Comparison of ENCODE assay signal across 18 cellular contexts in the genomic region with DNA sequence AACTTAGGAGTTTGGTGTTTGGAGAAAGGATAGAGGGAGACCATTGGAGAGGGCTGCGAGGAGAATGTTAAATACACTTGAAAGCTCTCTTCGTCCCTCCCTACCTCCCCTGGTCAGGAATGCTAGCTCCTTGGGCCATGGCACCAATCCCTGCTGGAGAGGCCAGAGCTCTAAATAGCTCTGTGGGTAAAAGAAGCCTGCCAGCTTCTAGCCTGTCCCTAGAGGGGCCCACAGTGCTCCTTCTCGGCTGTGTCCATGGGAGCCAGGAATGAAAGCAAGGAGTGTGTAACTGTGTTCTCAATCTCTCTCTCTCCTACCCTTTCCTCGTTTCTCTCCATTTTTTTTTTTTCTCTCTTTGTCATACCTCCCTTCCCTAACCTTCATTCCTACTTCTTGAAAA. TPM values are rescaled to one million over a fixed set of nuclear protein-coding genes. Genes with fewer than 3 reads are reported as not detected.
DNase-seq lines count a peak whose midpoint lies in the region; ATAC-seq, FAIRE-seq and TF ChIP-seq lines count a peak whose summit lies in the region.
"Had no signal": no experiment of that assay in that cellular context is flagged by ENCODE, and none has a peak within 500 bp of the region (broad histone marks: within the 10 kb centered on the region; RNA-seq: fewer than 3 reads in every experiment).

Gene CCDC190, minus strand, starts transcription at position 75 of the 400 bp plus-strand sequence. CDS start 1,529 bp downstream, outside the sequence.

- H4K20me1 ChIP-seq in IMR-90 (ENCODE audit: insufficient read depth, low read length) (no peaks in the 10 kb centered on the region), H1 (replicated peaks in 1 of 2; ENCODE audit: control insufficient read depth in 1 of 2, insufficient read depth in 2 of 2, low read length in 2 of 2) (no peaks in the 10 kb centered on the region)

- no peak within 1 kb of the TSS for H3K56ac ChIP-seq in IMR-90 (ENCODE audit: extremely low read depth, insufficient read depth, low read length)
- H3K56ac ChIP-seq in H1 (replicated peaks; ENCODE audit: insufficient read length, low read depth, low read length): no peak within 1 kb of the TSS

- H2AK5ac ChIP-seq in IMR-90 (ENCODE audit: low read depth, low read length): no peak within 1 kb of the TSS
- no peak within 1 kb of the TSS for H2AK5ac ChIP-seq in H1 (ENCODE audit: low read depth, low read length)

- H3K4me1 ChIP-seq in IMR-90 (ENCODE audit: control insufficient read depth, insufficient read depth, low read length): peaks cover 1% of the 10 kb centered on the region; the same call in 1 of the 2 replicates
- H3K4me1 ChIP-seq in H1 (replicated peaks in 1 of 4; ENCODE audit: control insufficient read depth in 3 of 4, insufficient read depth in 4 of 4, low read length in 3 of 4): no peaks in the 10 kb centered on the region

- DNase-seq in IMR-90 (no peak), H1 (ENCODE audit: low read depth in 1 of 2, low spot score in 2 of 2) (no peak), hippocampal formation (lab: John Stamatoyannopoulos, UW) (peak; percentile 22 to 31), sciatic nerve (ENCODE audit: low spot score) (no peak), RKO (ENCODE audit: low spot score) (no peak), NCI-H748 (lab: John Stamatoyannopoulos, UW; ENCODE audit: unreplicated experiment) (no peak)
- no peak for DNase-seq in stimulated activated CD4-positive, alpha-beta T cell treated with anti-CD3 and anti-CD28 coated beads, Interleukin-2, amount 100 ng/mL, for 24 hours
- DNase-seq: DMS153; effector memory CD8-positive, alpha-beta T cell; NCI-H1694; NCI-H524 treated with DMSO at 0.1 percent for 48 hours; stimulated activated CD4-positive, alpha-beta T cell treated with anti-CD3 and anti-CD28 coated beads, Interleukin-15, amount 100 ng/mL, for 24 hours had no signal

- CTCF ChIA-PET in IMR-90 (lab: Yijun Ruan, JAX) (interaction anchor here (1.2 kb wide), 2 partner anchors 13 to 14 kb away, joined by 4 read pairs; no protein-coding TSS in a partner anchor), H1 (lab: Charles Lee; ENCODE audit: partially characterized antibody) (interaction anchor here (0.6 to 4.8 kb wide), 9 partner anchors 8 to 1871 kb away, joined by 3 to 25 read pairs (median 5); partner anchors contain the start of gene RGS4)

- no peaks in the 10 kb centered on the region for H3K23me2 ChIP-seq in H1 (ENCODE audit: low read depth, low read length)

- H2BK120ac ChIP-seq in IMR-90 (ENCODE audit: low read depth, low read length): peak within 1 kb of the TSS; percentile 11; the same call in 1 of the 2 replicates
- H2BK120ac ChIP-seq in H1 (replicated peaks; ENCODE audit: low read depth, low read length): no peak within 1 kb of the TSS

- no peak within 1 kb of the TSS for H3K4me2 ChIP-seq in IMR-90 (ENCODE audit: low read depth, low read length)
- no peak within 1 kb of the TSS for H3K4me2 ChIP-seq in H1 (ENCODE audit: insufficient read depth in 1 of 2, low read depth in 2 of 2, low read length in 2 of 2)

- no peak within 1 kb of the TSS for H2BK5ac ChIP-seq in IMR-90 (ENCODE audit: low read depth, low read length, poor library complexity, severe bottlenecking)
- H2BK5ac ChIP-seq in H1 (ENCODE audit: low read depth, low read length): no peak within 1 kb of the TSS

- H3K18ac ChIP-seq in IMR-90 (ENCODE audit: low read depth, low read length): no peak within 1 kb of the TSS
- H3K18ac ChIP-seq in H1 (ENCODE audit: extremely low read depth, low read length): no peak within 1 kb of the TSS

- no peak within 1 kb of the TSS for H3K4me3 ChIP-seq in IMR-90 (ENCODE audit: insufficient read depth, low read depth, low read length)
- no peak within 1 kb of the TSS for H3K4me3 ChIP-seq in H1 (ENCODE audit: extremely low read depth in 1 of 4, insufficient read depth in 2 of 4, low read depth in 3 of 4, low read length in 4 of 4)

- H4K8ac ChIP-seq in IMR-90 (ENCODE audit: low read depth in 2 of 2, low read length in 2 of 2) (0 out of 4 replicates have a peak within 1 kb of the TSS, but pooled peaks of 1 of the 2 experiments have one; percentile 29), H1 (ENCODE audit: extremely low read depth, insufficient read depth, low read length) (no peak within 1 kb of the TSS)

- H3K23ac ChIP-seq in IMR-90 (ENCODE audit: low read depth, low read length) (no peak within 1 kb of the TSS), H1 (ENCODE audit: insufficient read length) (no peak within 1 kb of the TSS)

- in situ Hi-C loops in IMR-90 (cut with MboI; ENCODE audit: low sequenced_read_pairs): no loop called here

- WGBS in IMR-90 (ENCODE audit: extremely low coverage in 2 of 2, insufficient read length in 1 of 2), 2 experiments: no CpG with 5 or more reads among the region's 4 CpGs
- WGBS in H1 (ENCODE audit: extremely low coverage in 1 of 2, insufficient coverage in 1 of 2, insufficient read length in 1 of 2, insufficient replicate concordance in 2 of 2, low coverage in 1 of 2, low lambda C conversion rate in 2 of 2, missing lambda C conversion rate in 1 of 2), 2 experiments: 86% methylated on average over 4 of the region's 4 CpGs; no CpG with 5 or more reads in 1 of the 2 experiments

- H3K36me3 ChIP-seq in IMR-90 (ENCODE audit: control insufficient read depth, insufficient read depth, low read length) (no peaks in the 10 kb centered on the region), H1 (ENCODE audit: control insufficient read depth in 2 of 4, insufficient read depth in 4 of 4, low read length in 3 of 4) (no peaks in the 10 kb centered on the region)
- H3K36me3 ChIP-seq: neutrophil had no signal

- H3K27ac ChIP-seq in IMR-90 (ENCODE audit: insufficient read depth, low read length) (no peak within 1 kb of the TSS), H1 (ENCODE audit: low read depth, low read length) (no peak within 1 kb of the TSS)
- H3K27ac ChIP-seq: neutrophil, RWPE1 had no signal

- H3K9me1 ChIP-seq in IMR-90 (ENCODE audit: insufficient read depth, low read length): no peaks in the 10 kb centered on the region

- H3K9ac ChIP-seq in IMR-90 (ENCODE audit: low read depth, low read length) (no peak within 1 kb of the TSS), H1 (replicated peaks in 1 of 4; ENCODE audit: extremely low read depth in 1 of 4, low read depth in 3 of 4, low read length in 3 of 4) (no peak within 1 kb of the TSS)

- H3K4ac ChIP-seq in IMR-90 (ENCODE audit: low read depth, low read length) (peak within 1 kb of the TSS; percentile 13; the same call in 1 of the 2 replicates), H1 (replicated peaks; ENCODE audit: insufficient read length, low read depth, low read length) (no peak within 1 kb of the TSS)

- TF ChIP-seq CTCF in IMR-90 (conservative IDR thresholded peaks at IDR 0.05; ENCODE audit: low read depth, low read length) (no peak), H1 (IDR thresholded peaks at IDR 0.05; ENCODE audit: control extremely low read depth in 1 of 3, insufficient read depth in 1 of 3, low read depth in 1 of 3, low read length in 3 of 3) (no peak)

- ATAC-seq in IMR-90 (ENCODE audit: low read depth) (peak; percentile 69), sciatic nerve (peak; percentile 70), HG03108 (IDR thresholded peaks at IDR 0.05; ENCODE audit: unreplicated experiment) (no peak)
- ATAC-seq: activated T-helper 17 cell treated with anti-CD3 and anti-CD28 coated beads, Interleukin-2, amount 50 U/mL, for 72 hours; effector memory CD8-positive, alpha-beta T cell; left lobe of liver had no signal

- H3K9me3 ChIP-seq in IMR-90 (ENCODE audit: control insufficient read depth, insufficient read depth, low read length) (no peaks in the 10 kb centered on the region), H1 (ENCODE audit: insufficient read depth in 2 of 2, low read depth in 1 of 2, low read length in 1 of 2) (no peaks in the 10 kb centered on the region)
- H3K9me3 ChIP-seq: neutrophil had no signal

- H2BK20ac ChIP-seq in IMR-90 (ENCODE audit: low read depth, low read length): no peak within 1 kb of the TSS
- H2BK20ac ChIP-seq in H1 (ENCODE audit: low read length): no peak within 1 kb of the TSS

- H2BK15ac ChIP-seq in IMR-90 (ENCODE audit: low read depth, low read length) (no peak within 1 kb of the TSS), H1 (ENCODE audit: low read length) (no peak within 1 kb of the TSS)

- dilution Hi-C loops in IMR-90 (cut with HindIII; ENCODE audit: low sequenced_read_pairs, unreplicated experiment): loop anchor here (25.0 kb wide), 2 partner anchors 201 to 451 kb away; partner anchors contain the start of genes NUF2 and RGS4

- no peak for TF ChIP-seq RAD21 in IMR-90 (IDR thresholded peaks at IDR 0.05; ENCODE audit: low read length)
- TF ChIP-seq RAD21 in H1 (IDR thresholded peaks at IDR 0.05 in 1 of 2, conservative IDR thresholded peaks at IDR 0.05 in 1 of 2; ENCODE audit: low read depth in 2 of 2, low read length in 2 of 2): no peak

- H3K79me2 ChIP-seq in H1 (ENCODE audit: control insufficient read depth in 1 of 2, insufficient read depth in 2 of 2, low read length in 2 of 2): no peaks in the 10 kb centered on the region

- no peak within 1 kb of the TSS for H2BK12ac ChIP-seq in H1 (ENCODE audit: low read depth, low read length)

- no peak for FAIRE-seq in H1 (lab: Jason Lieb, UNC)

- H3K14ac ChIP-seq in IMR-90 (replicated peaks; ENCODE audit: low read depth, low read length) (0 out of 2 replicates have a peak within 1 kb of the TSS, but pooled peaks have one; percentile 16), H1 (ENCODE audit: insufficient read length) (no peak within 1 kb of the TSS)

- intact Hi-C loops in IMR-90 (cut with micrococcal nuclease) (no loop called here), sciatic nerve (cut with DNase I) (no loop called here)

- no peak for TF ChIP-seq EP300 in H1 (IDR thresholded peaks at IDR 0.05; ENCODE audit: borderline replicate concordance in 1 of 2, low read depth in 2 of 2, low read length in 2 of 2)

- no peak within 1 kb of the TSS for H2AK9ac ChIP-seq in IMR-90 (replicated peaks; ENCODE audit: low read depth, low read length, poor library complexity)

- H3K27me3 ChIP-seq in IMR-90 (ENCODE audit: control insufficient read depth, insufficient read depth, low read length): no peaks in the 10 kb centered on the region
- H3K27me3 ChIP-seq in H1 (replicated peaks in 1 of 4; ENCODE audit: control insufficient read depth in 3 of 4, extremely low read depth in 1 of 4, insufficient read depth in 3 of 4, low read length in 3 of 4): no peaks in the 10 kb centered on the region

- H3K79me1 ChIP-seq in IMR-90 (ENCODE audit: low read depth in 1 of 2, low read length in 2 of 2): no peaks in the 10 kb centered on the region
- H3K79me1 ChIP-seq in H1 (ENCODE audit: low read depth, low read length): no peaks in the 10 kb centered on the region

- TF ChIP-seq POLR2A in IMR-90 (IDR thresholded peaks at IDR 0.05; ENCODE audit: low read depth, low read length): no peak
- no peak for TF ChIP-seq POLR2A in H1 (IDR thresholded peaks at IDR 0.05; ENCODE audit: control extremely low read depth in 1 of 2, low read depth in 2 of 2, low read length in 2 of 2)

- H2AFZ ChIP-seq in IMR-90 (replicated peaks; ENCODE audit: low read length, poor library complexity) (peak within 1 kb of the TSS; percentile 52), H1 (ENCODE audit: low read length) (peak within 1 kb of the TSS; percentile 93; the same call in 1 of the 2 replicates)

- H4K91ac ChIP-seq in IMR-90 (ENCODE audit: insufficient read depth, low read depth, low read length) (no peak within 1 kb of the TSS), H1 (replicated peaks; ENCODE audit: insufficient read length, low read length) (no peak within 1 kb of the TSS)

- no TSS peak for BruUV-seq in IMR-90 (replicated peaks; lab: Mats Ljungman, UMichigan)

- no peak within 1 kb of the TSS for H4K5ac ChIP-seq in IMR-90 (ENCODE audit: low read depth, low read length)
- no peak within 1 kb of the TSS for H4K5ac ChIP-seq in H1 (ENCODE audit: insufficient read length, low read depth, low read length)

- POLR2A ChIA-PET in IMR-90 (lab: Charles Lee; ENCODE audit: unreplicated experiment) (interaction anchor here (0.6 to 0.7 kb wide), 2 partner anchors 225 to 1697 kb away, joined by 3 to 6 read pairs; no protein-coding TSS in a partner anchor), H1 (lab: Charles Lee; ENCODE audit: partially characterized antibody) (no interaction called here)

RNA-seq across cellular contexts. Expression of gene CCDC190, which starts in this region (rescaled TPM):
- total RNA-seq in IMR-90 (2012; rRNA removed) (0.28 and 0.36 TPM in 2 replicates), sciatic nerve (0.22 TPM)
- polyA plus RNA-seq in IMR-90 (2012; rRNA removed) (0.10 and 0.37 TPM in 2 replicates), H1 (2011; rRNA removed) (not detected in 2 replicates)
- polyA plus RNA-seq in IMR-90 (2012; cell fraction: cytosol; rRNA removed): 0.03 TPM in 1 of 2 replicates, not detected in the other
- 0.07 and 0.25 TPM in 2 replicates for polyA plus RNA-seq in IMR-90 (2012; cell fraction: nucleus; rRNA removed; ENCODE audit: low replicate concordance)
- total RNA-seq in H1 (2021; fragmentation: NEBNext Ultra II Directional; extraction: Animal tissue kit (Norgen Biotek cat#: 25700)): not detected in 2 replicates
- not detected for polyA plus RNA-seq in H1 (2011; cell fraction: cytosol; rRNA removed)
- not detected for polyA plus RNA-seq in H1 (2011; cell fraction: nucleus; rRNA removed)
- polyA plus RNA-seq in H1 (2012, experiment 1 of 2): not detected in 4 replicates
- polyA plus RNA-seq in H1 (2012, experiment 2 of 2): not detected
- polyA plus RNA-seq in H1 (2013, experiment 1 of 2): not detected
- polyA plus RNA-seq in H1 (2013, experiment 2 of 2): not detected
- polyA minus RNA-seq in H1 (2011; rRNA and poly(A)+ RNA removed): not detected in 2 replicates
- not detected for polyA minus RNA-seq in H1 (2011; cell fraction: cytosol; rRNA and poly(A)+ RNA removed)
- not detected for polyA minus RNA-seq in H1 (2011; cell fraction: nucleus; rRNA and poly(A)+ RNA removed)
- total RNA-seq: activated T-helper 17 cell treated with anti-CD3 and anti-CD28 coated beads, Interleukin-2, amount 50 U/mL, for 72 hours; left lobe of liver had no signal
- polyA plus RNA-seq: IgD-negative memory B cell had no signal

Comparison
In these comparisons a context has a peak if more than half of its experiments do, and no peak if none do; other contexts are left out.
1. Peak in ATAC-seq in IMR-90; RNA of the gene not detected or under 1 TPM.
2. Peak in ATAC-seq in sciatic nerve; RNA of the gene not detected or under 1 TPM.
3. DNase-seq: peak in hippocampal formation (2 of 2); none in IMR-90 (single experiment), H1 (0 of 2), sciatic nerve (single experiment), RKO (single experiment), NCI-H748 (single experiment) and stimulated activated CD4-positive, alpha-beta T cell treated with anti-CD3 and anti-CD28 coated beads, Interleukin-2, amount 100 ng/mL, for 24 hours (0 of 2).